12 cellular contexts compared by ENCODE assay signal in genomic region chr9:134956387-134956786, GRCh38. TPM values are rescaled to one million over a fixed set of nuclear protein-coding genes. Genes with fewer than 3 reads are reported as not detected.
DNase-seq lines count a peak whose midpoint lies in the region; ATAC-seq, FAIRE-seq and TF ChIP-seq lines count a peak whose summit lies in the region.
"Not testable (repeated sequence)": the region's sequence is repeated elsewhere in the genome, so short reads cannot be mapped to it uniquely, and the experiment has no call there.
"Had no signal": no experiment of that assay in that cellular context is flagged by ENCODE, and none has a peak within 500 bp of the region (broad histone marks: within the 10 kb centered on the region; RNA-seq: fewer than 3 reads in every experiment).

No MANE protein-coding gene starts in this region.

- not testable (repeated sequence) for H3K4me1 Mint-ChIP-seq in astrocyte (ENCODE audit: low read depth, unreplicated experiment)

- H3K23ac ChIP-seq in H1 (ENCODE audit: insufficient read length): not testable (repeated sequence)

- not testable (repeated sequence) for H3K27ac ChIP-seq in astrocyte (ENCODE audit: low read depth, low read length); K562 (ENCODE audit: extremely low read depth, low read depth, low read length); H1 (ENCODE audit: low read depth, low read length); HepG2 (ENCODE audit: extremely low read length, insufficient read depth, low read length)

- not testable (repeated sequence) for H3K4me3 Mint-ChIP-seq in astrocyte (ENCODE audit: unreplicated experiment)

- in situ Hi-C loops in K562 (cut with MboI); HepG2 (cut with HindIII; ENCODE audit: extremely low pct_ligation_motif_present, low pct_unique_long_range_greater_than_20kb): not testable (repeated sequence)

- not testable (repeated sequence) for H3K14ac ChIP-seq in H1 (ENCODE audit: insufficient read length)

- not testable (repeated sequence) for ATAC-seq in K562, HepG2

- H3K9me3 ChIP-seq in astrocyte (ENCODE audit: insufficient read depth, low read depth, low read length); K562 (replicated peaks; ENCODE audit: control insufficient read depth, insufficient read depth, low read depth, low read length); H1 (ENCODE audit: insufficient read depth in 2 of 2, low read depth in 1 of 2, low read length in 1 of 2); HepG2 (ENCODE audit: low read length): not testable (repeated sequence)

- H4K20me1 ChIP-seq in astrocyte (ENCODE audit: insufficient read depth, low read length); K562 (replicated peaks; ENCODE audit: control insufficient read depth, insufficient read depth, low read length); H1 (replicated peaks in 1 of 2; ENCODE audit: control insufficient read depth in 1 of 2, insufficient read depth in 2 of 2, low read length in 2 of 2); HepG2 (ENCODE audit: insufficient read depth, low read length): not testable (repeated sequence)

- not testable (repeated sequence) for H3K18ac ChIP-seq in H1 (ENCODE audit: extremely low read depth, low read length)

- not testable (repeated sequence) for TF ChIP-seq CTCF in D721Med (IDR thresholded peaks at IDR 0.05; ENCODE audit: insufficient read depth, missing control alignments); astrocyte (IDR thresholded peaks at IDR 0.05; ENCODE audit: insufficient read depth, low read depth, low read length); K562 (IDR thresholded peaks at IDR 0.05 in 2 of 3, conservative IDR thresholded peaks at IDR 0.05 in 1 of 3; ENCODE audit: insufficient read depth in 2 of 3, low read depth in 1 of 3, low read length in 3 of 3); H1 (IDR thresholded peaks at IDR 0.05; ENCODE audit: control extremely low read depth in 1 of 3, insufficient read depth in 1 of 3, low read depth in 1 of 3, low read length in 3 of 3); HepG2 (CRISPR knock-in tag; IDR thresholded peaks at IDR 0.05)

- not testable (repeated sequence) for H3K4me2 ChIP-seq in astrocyte (ENCODE audit: low read length); K562 (ENCODE audit: insufficient read depth, low read length); H1 (ENCODE audit: insufficient read depth in 1 of 2, low read depth in 2 of 2, low read length in 2 of 2); HepG2 (ENCODE audit: low read depth, low read length)

- intact Hi-C loops in K562 (cut with micrococcal nuclease); HepG2 (cut with micrococcal nuclease; ENCODE audit: unreplicated experiment): not testable (repeated sequence)

- not testable (repeated sequence) for H2BK15ac ChIP-seq in H1 (ENCODE audit: low read length)

- not testable (repeated sequence) for H3K56ac ChIP-seq in H1 (replicated peaks; ENCODE audit: insufficient read length, low read depth, low read length)

- H4K5ac ChIP-seq in H1 (ENCODE audit: insufficient read length, low read depth, low read length): not testable (repeated sequence)

- BruUV-seq in K562 (replicated peaks; lab: Mats Ljungman, UMichigan); HepG2 (replicated peaks; lab: Mats Ljungman, UMichigan): not testable (repeated sequence)

- H2BK120ac ChIP-seq in H1 (replicated peaks; ENCODE audit: low read depth, low read length): not testable (repeated sequence)

- H3K79me1 ChIP-seq in H1 (ENCODE audit: low read depth, low read length): not testable (repeated sequence)

- H4K8ac ChIP-seq in H1 (ENCODE audit: extremely low read depth, insufficient read depth, low read length): not testable (repeated sequence)

- H3K4me3 ChIP-seq in astrocyte (ENCODE audit: insufficient read depth, low read depth, low read length); K562; H1 (ENCODE audit: extremely low read depth in 1 of 4, insufficient read depth in 2 of 4, low read depth in 3 of 4, low read length in 4 of 4); HepG2 (replicated peaks in 1 of 3; ENCODE audit: insufficient read depth in 1 of 3, low read depth in 2 of 3, low read length in 3 of 3): not testable (repeated sequence)

- CTCF ChIA-PET in HEK293T (lab: Yijun Ruan, JAX); K562 (lab: Yijun Ruan, JAX; ENCODE audit: low intra/inter-chr PET ratio); HepG2 (lab: Yijun Ruan, JAX; ENCODE audit: low intra/inter-chr PET ratio, low total read pairs): not testable (repeated sequence)
- CTCF ChIA-PET in H1 (lab: Charles Lee; ENCODE audit: partially characterized antibody): interaction anchor here (0.7 kb wide), 1 partner anchor 177 kb away, joined by 3 read pairs; no protein-coding TSS in a partner anchor

- not testable (repeated sequence) for TF ChIP-seq POLR2A in K562 (conservative IDR thresholded peaks at IDR 0.05); H1 (IDR thresholded peaks at IDR 0.05; ENCODE audit: control extremely low read depth in 1 of 2, low read depth in 2 of 2, low read length in 2 of 2); HepG2 (IDR thresholded peaks at IDR 0.05; ENCODE audit: insufficient read depth in 1 of 2, low read depth in 2 of 2, low read length in 2 of 2)

- not testable (repeated sequence) for H3K36me3 Mint-ChIP-seq in astrocyte (ENCODE audit: low read depth, unreplicated experiment)

- not testable (repeated sequence) for H3K9ac ChIP-seq in astrocyte (ENCODE audit: low read length); K562 (ENCODE audit: insufficient read depth in 1 of 2, low read depth in 2 of 2, low read length in 2 of 2); H1 (replicated peaks in 1 of 4; ENCODE audit: extremely low read depth in 1 of 4, low read depth in 3 of 4, low read length in 3 of 4); HepG2 (ENCODE audit: insufficient read depth, low read depth, low read length)

- TF ChIP-seq EP300 in K562 (IDR thresholded peaks at IDR 0.05; ENCODE audit: low read length); H1 (IDR thresholded peaks at IDR 0.05; ENCODE audit: borderline replicate concordance in 1 of 2, low read depth in 2 of 2, low read length in 2 of 2); HepG2 (IDR thresholded peaks at IDR 0.05; ENCODE audit: low read depth in 2 of 2, low read length in 2 of 2); HepG2 (CRISPR knock-in tag; IDR thresholded peaks at IDR 0.05; ENCODE audit: borderline replicate concordance): not testable (repeated sequence)

- not testable (repeated sequence) for H3K4me1 ChIP-seq in astrocyte (ENCODE audit: insufficient read depth, low read length); K562 (replicated peaks in 1 of 2; ENCODE audit: control insufficient read depth in 2 of 2, insufficient read depth in 2 of 2, low read length in 2 of 2); H1 (replicated peaks in 1 of 4; ENCODE audit: control insufficient read depth in 3 of 4, insufficient read depth in 4 of 4, low read length in 3 of 4); HepG2 (ENCODE audit: insufficient read depth, low read length)

- H2BK20ac ChIP-seq in H1 (ENCODE audit: low read length): not testable (repeated sequence)

- H3K27me3 Mint-ChIP-seq in astrocyte (ENCODE audit: low read depth, unreplicated experiment): not testable (repeated sequence)

- H3K9me1 ChIP-seq in K562 (ENCODE audit: control insufficient read depth, insufficient read depth, low read length): not testable (repeated sequence)

- not testable (repeated sequence) for H3K36me3 ChIP-seq in astrocyte (ENCODE audit: insufficient read depth, low read length); K562 (ENCODE audit: control insufficient read depth, insufficient read depth, low read length); H1 (ENCODE audit: control insufficient read depth in 2 of 4, insufficient read depth in 4 of 4, low read length in 3 of 4); HepG2 (replicated peaks in 1 of 2; ENCODE audit: control insufficient read depth in 1 of 2, insufficient read depth in 2 of 2, low read length in 2 of 2)

- H2AFZ ChIP-seq in astrocyte (ENCODE audit: low read depth, low read length); K562 (ENCODE audit: low read depth, low read length); H1 (ENCODE audit: low read length); HepG2 (ENCODE audit: low read length): not testable (repeated sequence)

- H3K79me2 ChIP-seq in astrocyte (ENCODE audit: insufficient read depth, low read length); K562 (ENCODE audit: control insufficient read depth, insufficient read depth, low read length); H1 (ENCODE audit: control insufficient read depth in 1 of 2, insufficient read depth in 2 of 2, low read length in 2 of 2); HepG2 (ENCODE audit: insufficient read depth, low read length): not testable (repeated sequence)

- FAIRE-seq in D721Med (lab: Jason Lieb, UNC) (peak; percentile 88), GM18507 (lab: Jason Lieb, UNC) (peak; percentile 48), astrocyte (lab: Jason Lieb, UNC) (peak; percentile 72), K562 (lab: Jason Lieb, UNC) (peak; percentile 78), H1 (lab: Jason Lieb, UNC) (peak; percentile 68)
- not testable (repeated sequence) for FAIRE-seq in HepG2 (lab: Jason Lieb, UNC)

- H4K91ac ChIP-seq in H1 (replicated peaks; ENCODE audit: insufficient read length, low read length): not testable (repeated sequence)

- DNase-seq in D721Med (ENCODE audit: insufficient read length, low spot score); GM18507 (ENCODE audit: extremely low spot score, insufficient read length, low read depth); HEK293T (ENCODE audit: extremely low spot score); astrocyte (ENCODE audit: low read depth); K562 (ENCODE audit: extremely low read depth in 1 of 4, low spot score in 3 of 4); H1 (ENCODE audit: low read depth in 1 of 2, low spot score in 2 of 2); HepG2 (ENCODE audit: low spot score): not testable (repeated sequence)

- WGBS in K562 (ENCODE audit: insufficient coverage, low coverage, missing lambda C conversion rate): 0% methylated on average over 5 of the region's 6 CpGs
- WGBS in H1 (ENCODE audit: extremely low coverage in 1 of 2, insufficient coverage in 1 of 2, insufficient read length in 1 of 2, insufficient replicate concordance in 2 of 2, low coverage in 1 of 2, low lambda C conversion rate in 2 of 2, missing lambda C conversion rate in 1 of 2), 2 experiments: 79% methylated on average over 6 of the region's 6 CpGs; no CpG with 5 or more reads in 1 of the 2 experiments
- WGBS in HepG2 (ENCODE audit: low lambda C conversion rate): 11% methylated on average over 6 of the region's 6 CpGs

- H2BK5ac ChIP-seq in H1 (ENCODE audit: low read depth, low read length): not testable (repeated sequence)

- not testable (repeated sequence) for H3K27me3 ChIP-seq in astrocyte (ENCODE audit: insufficient read depth, low read length); H1 (replicated peaks in 1 of 4; ENCODE audit: control insufficient read depth in 3 of 4, extremely low read depth in 1 of 4, insufficient read depth in 3 of 4, low read length in 3 of 4)
- H3K27me3 ChIP-seq in K562 (ENCODE audit: control insufficient read depth in 2 of 2, insufficient read depth in 2 of 2, low read length in 2 of 2) (peaks cover 0 to 17% of the 10 kb centered on the region in 2 experiments; a peak in 2 of 5 replicates), HepG2 (ENCODE audit: control insufficient read depth in 1 of 2, insufficient read depth in 2 of 2, low read length in 2 of 2) (peaks cover 5 to 16% of the 10 kb centered on the region in 2 experiments; a peak in 4 of 5 replicates)

- 0 out of 2 replicates have a peak overlapping the region, but pooled peaks have one; percentile 65 for H2AK5ac ChIP-seq in H1 (ENCODE audit: low read depth, low read length)

- not testable (repeated sequence) for H3K27ac Mint-ChIP-seq in astrocyte (ENCODE audit: unreplicated experiment)

- H3K23me2 ChIP-seq in H1 (ENCODE audit: low read depth, low read length): not testable (repeated sequence)

- POLR2A ChIA-PET in HEK293T (lab: Yijun Ruan, JAX); K562 (lab: Yijun Ruan, JAX); H1 (lab: Charles Lee; ENCODE audit: partially characterized antibody); HepG2 (lab: Yijun Ruan, JAX): not testable (repeated sequence)

- TF ChIP-seq RAD21 in K562 (CRISPR knock-in tag; conservative IDR thresholded peaks at IDR 0.05 in 1 of 2, IDR thresholded peaks at IDR 0.05 in 1 of 2); H1 (IDR thresholded peaks at IDR 0.05 in 1 of 2, conservative IDR thresholded peaks at IDR 0.05 in 1 of 2; ENCODE audit: low read depth in 2 of 2, low read length in 2 of 2); HepG2 (CRISPR knock-in tag; IDR thresholded peaks at IDR 0.05): not testable (repeated sequence)

- H2BK12ac ChIP-seq in H1 (ENCODE audit: low read depth, low read length): not testable (repeated sequence)

- H3K9me3 Mint-ChIP-seq in astrocyte (ENCODE audit: unreplicated experiment): not testable (repeated sequence)

- H3K4ac ChIP-seq in H1 (replicated peaks; ENCODE audit: insufficient read length, low read depth, low read length): not testable (repeated sequence)

RNA-seq across cellular contexts. Expression of gene FCN1, which starts 38.7 kb away (rescaled TPM):
- not detected in 2 replicates for total RNA-seq in astrocyte
- total RNA-seq in K562 (2011; cell fraction: chromatin; rRNA removed; ENCODE audit: low replicate concordance): not detected in 2 replicates
- not detected in 2 replicates for total RNA-seq in K562 (2011; cell fraction: nucleolus; rRNA removed)
- not detected in 2 replicates for total RNA-seq in K562 (2011; cell fraction: nucleoplasm; rRNA removed)
- not detected in 2 replicates for total RNA-seq in K562 (2014; rRNA removed)
- total RNA-seq in K562 (2014; rRNA removed; fragmentation: Illumina TruSeq; extraction: Trizol): not detected in 2 replicates
- total RNA-seq in K562 (2015; rRNA removed; fragmentation: Illumina TruSeq; extraction: Trizol): not detected in 2 replicates
- total RNA-seq in K562 (2021): not detected in 2 replicates
- polyA plus RNA-seq in K562 (2011; rRNA removed): not detected in 2 replicates
- polyA plus RNA-seq in K562 (2011; cell fraction: cytosol; rRNA removed): not detected in 2 replicates
- polyA plus RNA-seq in K562 (2011; cell fraction: nucleus; rRNA removed): not detected in 2 replicates
- not detected in 2 replicates for polyA plus RNA-seq in K562 (2012)
- not detected in 2 replicates for polyA plus RNA-seq in K562 (2014; fragmentation: Illumina TruSeq; extraction: Trizol)
- not detected for polyA plus RNA-seq in K562 (2014; fragmentation: Nextera tagmentation; extraction: Ambion mirVana)
- not detected in 2 replicates for polyA plus RNA-seq in K562 (2014; rRNA removed)
- not detected in 2 replicates for polyA minus RNA-seq in K562 (2011; rRNA and poly(A)+ RNA removed)
- not detected in 2 replicates for polyA minus RNA-seq in K562 (2011; cell fraction: cytosol; rRNA and poly(A)+ RNA removed)
- not detected in 2 replicates for polyA minus RNA-seq in K562 (2011; cell fraction: nucleus; rRNA and poly(A)+ RNA removed)
- total RNA-seq in H1 (2021; fragmentation: NEBNext Ultra II Directional; extraction: Animal tissue kit (Norgen Biotek cat#: 25700)): not detected in 2 replicates
- not detected in 2 replicates for polyA plus RNA-seq in H1 (2011; rRNA removed)
- not detected for polyA plus RNA-seq in H1 (2011; cell fraction: cytosol; rRNA removed)
- not detected for polyA plus RNA-seq in H1 (2011; cell fraction: nucleus; rRNA removed)
- not detected in 4 replicates for polyA plus RNA-seq in H1 (2012, experiment 1 of 2)
- polyA plus RNA-seq in H1 (2012, experiment 2 of 2): not detected
- polyA plus RNA-seq in H1 (2013, experiment 1 of 2): not detected
- polyA plus RNA-seq in H1 (2013, experiment 2 of 2): not detected
- not detected in 2 replicates for polyA minus RNA-seq in H1 (2011; rRNA and poly(A)+ RNA removed)
- not detected for polyA minus RNA-seq in H1 (2011; cell fraction: cytosol; rRNA and poly(A)+ RNA removed)
- not detected for polyA minus RNA-seq in H1 (2011; cell fraction: nucleus; rRNA and poly(A)+ RNA removed)
- not detected in 2 replicates for total RNA-seq in HepG2 (2016; rRNA removed; fragmentation: Illumina TruSeq; extraction: Trizol)
- not detected in 2 replicates for total RNA-seq in HepG2 (2016; cell fraction: cytosol; rRNA removed; fragmentation: Illumina TruSeq; extraction: Trizol; ENCODE audit: low read depth)
- total RNA-seq in HepG2 (2016; cell fraction: insoluble cytoplasmic fraction; rRNA removed; fragmentation: Illumina TruSeq; extraction: Trizol): not detected in 2 replicates
- not detected in 2 replicates for total RNA-seq in HepG2 (2016; cell fraction: membrane; rRNA removed; fragmentation: Illumina TruSeq; extraction: Trizol)
- not detected in 2 replicates for total RNA-seq in HepG2 (2016; cell fraction: nucleus; rRNA removed; fragmentation: Illumina TruSeq; extraction: Trizol)
- polyA plus RNA-seq in HepG2 (2011; rRNA removed): not detected in 2 replicates
- polyA plus RNA-seq in HepG2 (2011; cell fraction: cytosol; rRNA removed): not detected in 2 replicates
- not detected in 2 replicates for polyA plus RNA-seq in HepG2 (2011; cell fraction: nucleus; rRNA removed)
- polyA plus RNA-seq in HepG2 (2012): not detected in 2 replicates
- not detected in 2 replicates for polyA plus RNA-seq in HepG2 (2016; cell fraction: cytosol; fragmentation: Illumina TruSeq; extraction: Trizol; ENCODE audit: low read depth)
- not detected in 2 replicates for polyA plus RNA-seq in HepG2 (2016; cell fraction: insoluble cytoplasmic fraction; fragmentation: Illumina TruSeq; extraction: Trizol; ENCODE audit: low read depth)
- polyA plus RNA-seq in HepG2 (2016; cell fraction: membrane; fragmentation: Illumina TruSeq; extraction: Trizol; ENCODE audit: low read depth): not detected in 2 replicates
- polyA plus RNA-seq in HepG2 (2016; cell fraction: nucleus; fragmentation: Illumina TruSeq; extraction: Trizol; ENCODE audit: insufficient read depth, low read depth): not detected in 2 replicates
- not detected in 2 replicates for polyA minus RNA-seq in HepG2 (2011; rRNA and poly(A)+ RNA removed; ENCODE audit: low replicate concordance)
- not detected in 2 replicates for polyA minus RNA-seq in HepG2 (2011; cell fraction: cytosol; rRNA and poly(A)+ RNA removed)
- not detected in 2 replicates for polyA minus RNA-seq in HepG2 (2011; cell fraction: nucleus; rRNA and poly(A)+ RNA removed)
- total RNA-seq: Caco-2, Calu3, Daoy, G401 had no signal
- polyA plus RNA-seq: BJ had no signal
